Comparison of ENCODE assay signal across 17 cellular contexts in the genomic region with DNA sequence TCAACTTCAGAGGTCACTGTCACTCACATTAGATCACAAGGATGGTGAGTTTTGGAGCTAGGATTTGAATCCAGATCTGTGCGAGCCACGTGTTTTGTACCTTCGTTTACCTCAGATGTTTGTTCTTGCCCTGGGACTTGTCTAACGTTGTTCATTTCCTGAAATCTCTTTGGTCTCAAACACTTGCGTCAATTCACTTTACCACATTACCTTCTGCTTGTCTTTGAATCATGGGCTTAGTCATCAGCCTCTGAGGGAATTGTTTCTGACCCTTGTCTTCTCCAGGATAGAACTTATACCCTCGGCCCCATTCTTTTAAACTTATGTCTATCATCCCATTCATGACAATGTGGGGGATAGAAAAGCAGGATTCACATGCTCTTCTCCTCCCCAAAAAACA.
"Had no signal": no experiment of that assay in that cellular context is flagged by ENCODE, and none has a peak within 500 bp of the region (broad histone marks: within the 10 kb centered on the region; RNA-seq: fewer than 3 reads in every experiment).

No MANE protein-coding gene starts in this region.

- ATAC-seq: esophagus mucosa; gastrocnemius medialis; left lobe of liver; mucosa of descending colon; naive thymus-derived CD8-positive, alpha-beta T cell; sciatic nerve had no signal

- H3K4me3 ChIP-seq: coronary artery, gastrocnemius medialis, mucosa of descending colon, stomach, thoracic aorta, transverse colon had no signal

- DNase-seq: effector CD4-positive, alpha-beta T cell; endodermal cell; gastrocnemius medialis; islet precursor cell; mucosa of descending colon; naive thymus-derived CD8-positive, alpha-beta T cell; posterior cingulate gyrus; stimulated activated CD4-positive, alpha-beta T cell treated with anti-CD3 and anti-CD28 coated beads, Interleukin-2, amount 100 ng/mL, for 24 hours; stimulated activated naive CD4-positive, alpha-beta T cell; stomach; substantia nigra; transverse colon had no signal
